31 cellular contexts compared by ENCODE assay signal in the genomic region with DNA sequence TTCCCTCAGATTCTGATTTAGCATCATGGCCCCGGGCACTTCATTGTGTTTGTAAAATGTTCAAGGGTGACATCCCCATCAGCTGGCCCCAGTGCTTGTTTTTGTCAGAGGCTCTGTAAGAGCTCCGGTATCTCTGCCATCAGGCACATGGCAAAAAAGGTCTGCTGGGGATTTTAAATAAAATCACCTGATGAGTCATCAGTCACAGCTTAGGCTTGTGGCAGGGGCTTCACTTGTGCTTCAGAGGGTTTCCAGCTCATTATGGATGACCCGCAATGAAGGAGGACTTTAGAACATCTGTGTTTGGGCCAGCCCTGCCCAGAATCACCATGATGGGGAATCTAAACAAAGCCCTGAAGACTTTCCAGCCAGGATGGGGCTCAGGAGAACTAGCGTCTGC.
"Had no signal": no experiment of that assay in that cellular context is flagged by ENCODE, and none has a peak within 500 bp of the region (broad histone marks: within the 10 kb centered on the region; RNA-seq: fewer than 3 reads in every experiment).

No MANE protein-coding gene starts in this region.

- H3K36me3 Mint-ChIP-seq: activated CD8-positive, alpha-beta memory T cell treated with anti-CD3 and anti-CD28 coated beads, Interleukin-2, amount 10 ng/mL, durations not matched to agents 7 days and 5 days had no signal

- H3K4me3 ChIP-seq: ascending aorta, cardiac muscle cell, colonic mucosa, esophagus squamous epithelium, left lung, lung, mucosa of descending colon, ovary, right lobe of liver, stomach, thyroid gland, upper lobe of right lung had no signal

- H3K27me3 ChIP-seq: ascending aorta, cardiac muscle cell, colonic mucosa, esophagus squamous epithelium, left lung, neutrophil, ovary, right lobe of liver, stomach, thyroid gland, upper lobe of right lung had no signal

- H3K9me3 Mint-ChIP-seq: activated CD4-positive, alpha-beta memory T cell treated with anti-CD3 and anti-CD28 coated beads, Interleukin-2, amount 10 ng/mL, durations not matched to agents 7 days and 5 days had no signal

- H3K9me3 ChIP-seq: ascending aorta, colonic mucosa, esophagus squamous epithelium, mucosa of descending colon, neutrophil, ovary, right lobe of liver, thyroid gland, upper lobe of right lung had no signal

- H3K27me3 Mint-ChIP-seq: activated CD4-positive, alpha-beta T cell treated with anti-CD3 and anti-CD28 coated beads, Interleukin-2, amount 10 ng/mL, durations not matched to agents 7 days and 5 days had no signal

- H3K4me3 Mint-ChIP-seq: activated CD4-positive, alpha-beta memory T cell treated with anti-CD3 and anti-CD28 coated beads, Interleukin-2, amount 10 ng/mL, durations not matched to agents 7 days and 5 days; activated CD4-positive, alpha-beta T cell treated with anti-CD3 and anti-CD28 coated beads, Interleukin-2, amount 10 ng/mL, durations not matched to agents 7 days and 5 days; activated CD8-positive, alpha-beta memory T cell treated with anti-CD3 and anti-CD28 coated beads, Interleukin-2, amount 10 ng/mL, durations not matched to agents 7 days and 5 days; activated naive CD8-positive, alpha-beta T cell; brain; nephron progenitor cell; T-helper 1 cell treated with Interleukin-12 subunit alpha and Interleukin-12 subunit beta and Interleukin-4 antibody, amounts not matched to agents 30 μg/mL and 1 μg/mL, for 36 hours had no signal

- DNase-seq: activated CD4-positive, alpha-beta memory T cell treated with anti-CD3 and anti-CD28 coated beads, Interleukin-2, amount 10 ng/mL, durations not matched to agents 7 days and 5 days; activated CD4-positive, alpha-beta T cell treated with anti-CD3 and anti-CD28 coated beads, Interleukin-2, amount 10 ng/mL, durations not matched to agents 7 days and 5 days; activated CD8-positive, alpha-beta memory T cell treated with anti-CD3 and anti-CD28 coated beads, Interleukin-2, amount 10 ng/mL, durations not matched to agents 7 days and 5 days; activated effector memory CD4-positive, alpha-beta T cell treated with Interleukin-2 at 50 U/mL for 16 hours; activated naive CD4-positive, alpha-beta T cell treated with Interleukin-2 at 50 U/mL for 16 hours; cerebellar nuclear complex; colonic mucosa; effector CD8-positive, alpha-beta T cell; esophagus squamous epithelium; glutamatergic neuron; left lung; mesendoderm; mucosa of descending colon; nephron progenitor cell; ovary; right lobe of liver; stimulated activated CD4-positive, alpha-beta T cell treated with anti-CD3 and anti-CD28 coated beads, Interleukin-2, amount 100 ng/mL, for 48 hours; stomach; T-helper 9 cell; thyroid gland; upper lobe of right lung had no signal

- H3K27ac ChIP-seq: ascending aorta, cardiac muscle cell, colonic mucosa, epithelial cell of prostate, esophagus squamous epithelium, left lung, neutrophil, ovary, right lobe of liver, stomach, thyroid gland, upper lobe of right lung, VCaP had no signal

- H3K4me1 Mint-ChIP-seq: activated CD4-positive, alpha-beta memory T cell treated with anti-CD3 and anti-CD28 coated beads, Interleukin-2, amount 10 ng/mL, durations not matched to agents 7 days and 5 days had no signal

- ATAC-seq: activated CD8-positive, alpha-beta memory T cell treated with anti-CD3 and anti-CD28 coated beads, Interleukin-2, amount 10 ng/mL, durations not matched to agents 7 days and 5 days; left lung; mucosa of descending colon; right lobe of liver; upper lobe of right lung had no signal

- H3K27ac Mint-ChIP-seq: activated CD4-positive, alpha-beta memory T cell treated with anti-CD3 and anti-CD28 coated beads, Interleukin-2, amount 10 ng/mL, durations not matched to agents 7 days and 5 days; activated CD4-positive, alpha-beta T cell treated with anti-CD3 and anti-CD28 coated beads, Interleukin-2, amount 10 ng/mL, durations not matched to agents 7 days and 5 days; activated CD8-positive, alpha-beta memory T cell treated with anti-CD3 and anti-CD28 coated beads, Interleukin-2, amount 10 ng/mL, durations not matched to agents 7 days and 5 days; activated naive CD8-positive, alpha-beta T cell; brain; nephron progenitor cell; progenitor cell of endocrine pancreas; T-helper 1 cell treated with Interleukin-12 subunit alpha and Interleukin-12 subunit beta and Interleukin-4 antibody, amounts not matched to agents 30 μg/mL and 1 μg/mL, for 36 hours had no signal

- H3K4me1 ChIP-seq: colonic mucosa, right lobe of liver had no signal

- H3K36me3 ChIP-seq: ascending aorta, cardiac muscle cell, colonic mucosa, esophagus squamous epithelium, left lung, neutrophil, ovary, right lobe of liver, stomach, thyroid gland, upper lobe of right lung had no signal
